In the genomic region with DNA sequence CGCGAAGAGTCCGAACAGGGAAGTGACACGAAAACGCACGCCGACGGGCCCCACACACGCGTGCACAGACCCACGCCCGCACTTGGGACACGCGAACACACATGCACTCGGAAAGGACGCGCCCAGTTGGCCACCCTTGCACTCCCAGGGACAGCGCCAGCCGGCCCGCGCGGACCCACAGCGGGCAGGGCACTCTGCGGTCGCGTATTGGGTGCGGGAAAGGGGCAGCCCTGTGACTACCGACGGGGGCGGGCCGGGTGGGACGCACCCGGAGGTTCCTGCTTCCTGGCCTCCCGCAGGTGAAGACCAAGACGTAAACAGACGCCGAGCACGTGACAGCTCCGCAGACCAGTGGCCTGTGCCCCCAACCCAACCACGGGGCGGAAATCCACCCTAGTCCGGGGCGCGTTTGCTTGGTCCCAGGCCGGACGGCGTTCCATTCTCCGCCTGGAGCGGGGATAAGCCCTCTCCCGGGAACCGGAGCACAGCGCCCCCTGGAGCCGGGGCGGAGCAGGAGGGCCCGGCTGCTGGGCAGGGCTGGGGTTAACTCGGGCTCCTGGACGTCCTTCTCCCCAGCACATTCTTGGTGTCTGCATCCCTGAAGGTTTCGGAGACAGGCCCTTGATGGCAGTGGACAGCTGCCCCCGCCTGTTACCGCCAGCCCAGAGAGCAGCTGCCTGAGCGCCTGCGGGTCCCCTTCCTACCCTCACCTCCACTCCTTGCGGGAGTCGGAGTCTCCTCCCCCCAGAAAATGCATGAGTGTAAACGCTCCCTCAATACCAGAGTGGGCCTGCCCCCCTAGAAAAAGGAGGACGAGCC, we compare ENCODE assay signal across 8 cellular contexts. TPM values are rescaled to one million over a fixed set of nuclear protein-coding genes. Genes with fewer than 3 reads are reported as not detected.
DNase-seq lines count a peak whose midpoint lies in the region; ATAC-seq and TF ChIP-seq lines count a peak whose summit lies in the region.

No MANE protein-coding gene starts in this region.

- H3K4me1 Mint-ChIP-seq in CD4-positive, alpha-beta T cell (ENCODE audit: low read depth) = peaks cover 25% of the 10 kb centered on the region

- H3K4me3 ChIP-seq in LNCaP clone FGC (ENCODE audit: low read depth, low read length) (peak overlapping the region; percentile 62), psoas muscle (peak overlapping the region; percentile 93), vagina (peak overlapping the region; percentile 79 to 92)

- TF ChIP-seq CTCF in CD4-positive, alpha-beta T cell (IDR thresholded peaks at IDR 0.05) = peak; percentile 99
- TF ChIP-seq CTCF in LNCaP clone FGC (IDR thresholded peaks at IDR 0.05; ENCODE audit: control insufficient read depth, extremely low read depth, insufficient read depth) (peak; percentile 57), psoas muscle (IDR thresholded peaks at IDR 0.05) (peak; percentile 84), vagina (IDR thresholded peaks at IDR 0.05) (peak; percentile 59 to 83 (median 63))

- 0% methylated on average over 64 to 66 of the region's 66 CpGs for WGBS in psoas muscle, 3 donors

- CTCF ChIA-PET in CD4-positive, alpha-beta T cell (lab: Charles Lee) = interaction anchor here (0.7 to 3.6 kb wide), 13 partner anchors 8 to 462 kb away, joined by 3 to 20 read pairs (median 5); partner anchors contain the start of genes HIF1AN, PDZD7 and SFXN3

- DNase-seq in CD4-positive, alpha-beta T cell = peak; percentile 38 to 77 (median 60)
- DNase-seq in LNCaP clone FGC (ENCODE audit: low read depth) (no peak), T follicular helper cell (ENCODE audit: low read depth) (peak; percentile 53), amniotic stem cell (lab: John Stamatoyannopoulos, UW) (peak; percentile 55), left ventricle myocardium superior (peak; percentile 88), psoas muscle (peak; percentile 84 to 92), vagina (ENCODE audit: extremely low spot score in 2 of 2) (no peak)

- peak overlapping the region; percentile 90 for H3K4me3 Mint-ChIP-seq in CD4-positive, alpha-beta T cell

- peaks cover 27% of the 10 kb centered on the region for H3K36me3 Mint-ChIP-seq in CD4-positive, alpha-beta T cell (ENCODE audit: low read depth)

- H3K36me3 ChIP-seq in psoas muscle (ENCODE audit: insufficient read depth in 1 of 2, low read depth in 1 of 2) (peaks cover 6 to 24% of the 10 kb centered on the region in 2 donors), vagina (peaks cover 0 to 13% of the 10 kb centered on the region in 2 donors)

- H3K4me1 ChIP-seq in psoas muscle (peaks cover 26% of the 10 kb centered on the region), vagina (peaks cover 40% of the 10 kb centered on the region)

- peak overlapping the region; percentile 81 for H3K27ac Mint-ChIP-seq in CD4-positive, alpha-beta T cell

- POLR2A ChIA-PET in CD4-positive, alpha-beta T cell (lab: Charles Lee) = interaction anchor here (0.6 to 5.1 kb wide), 7 partner anchors 9 to 1454 kb away, joined by 3 to 44 read pairs (median 6); partner anchors contain the start of genes C10orf95, MRPL43, PDZD7 and SFXN3

- no peaks in the 10 kb centered on the region for H3K9me3 Mint-ChIP-seq in CD4-positive, alpha-beta T cell

- H3K27me3 Mint-ChIP-seq in CD4-positive, alpha-beta T cell = no peaks in the 10 kb centered on the region

- H3K27me3 ChIP-seq in CD4-positive, alpha-beta T cell (ENCODE audit: control insufficient read depth, insufficient read depth, low read length) = no peaks in the 10 kb centered on the region
- H3K27me3 ChIP-seq in psoas muscle (ENCODE audit: insufficient read depth in 3 of 3, low read length in 2 of 3) (no peaks in the 10 kb centered on the region), vagina (no peaks in the 10 kb centered on the region)

- peak; percentile 46 for ATAC-seq in CD4-positive, alpha-beta T cell (ENCODE audit: poor library complexity)
- ATAC-seq in GM19395 (IDR thresholded peaks at IDR 0.05; ENCODE audit: unreplicated experiment) (peak; percentile 39), left ventricle myocardium superior (peak; percentile 52), psoas muscle (peak; percentile 65 to 77 (median 72))

- peak overlapping the region; percentile 82 for H3K27ac ChIP-seq in CD4-positive, alpha-beta T cell (ENCODE audit: low read depth, low read length)
- H3K27ac ChIP-seq in psoas muscle (peak overlapping the region; percentile 100), vagina (peak overlapping the region; percentile 100)

- no peak for TF ChIP-seq POLR2A in vagina (IDR thresholded peaks at IDR 0.05)

- intact Hi-C loops in CD4-positive, alpha-beta T cell (cut with DNase I, micrococcal nuclease) = loop anchor here in 1 of 2 experiments (1.0 kb wide), 1 partner anchor 34 kb away; the partner anchor contains the start of genes PDZD7 and SFXN3
- intact Hi-C loops in left ventricle myocardium superior (cut with micrococcal nuclease) = no loop called here
- intact Hi-C loops in psoas muscle (cut with DNase I) = no loop called here
- intact Hi-C loops in vagina (cut with DNase I) = loop anchor here (2.0 to 5.0 kb wide), 2 partner anchors 15 to 85 kb away; partner anchors contain the start of gene SLF2

- no peaks in the 10 kb centered on the region for H3K9me3 ChIP-seq in CD4-positive, alpha-beta T cell (ENCODE audit: control insufficient read depth, low read length)
- no peaks in the 10 kb centered on the region for H3K9me3 ChIP-seq in psoas muscle
- no peaks in the 10 kb centered on the region for H3K9me3 ChIP-seq in vagina

RNA-seq across cellular contexts. Expression of gene LZTS2, which starts 2.0 kb away (rescaled TPM):
- 1 to 10 TPM; 9.0 to 9.6 TPM for total RNA-seq in CD4-positive, alpha-beta T cell
- total RNA-seq in left ventricle myocardium superior = 44.9 TPM
- 10 to 100 TPM; 20.1 to 66.0 (median 28.7) TPM for total RNA-seq in psoas muscle
- polyA plus RNA-seq in psoas muscle = 10 to 100 TPM; 19.0 to 24.6 (median 20.0) TPM
- total RNA-seq in vagina = 99.4 TPM

RNA-seq across cellular contexts. Expression of gene TWNK, which starts 10.2 kb away (rescaled TPM):
- 1 to 10 TPM; 2.7 to 2.8 TPM for total RNA-seq in CD4-positive, alpha-beta T cell
- total RNA-seq in left ventricle myocardium superior (8.0 TPM), psoas muscle (10 to 100 TPM; 11.0 to 29.0 (median 19.5) TPM), vagina (5.2 TPM)
- 10 to 100 TPM; 14.7 to 23.8 (median 22.6) TPM for polyA plus RNA-seq in psoas muscle

RNA-seq across cellular contexts. Expression of gene MRPL43, which starts 10.3 kb away (rescaled TPM):
- 10 to 100 TPM; 28.5 to 31.0 TPM for total RNA-seq in CD4-positive, alpha-beta T cell
- 55.9 TPM for total RNA-seq in left ventricle myocardium superior
- total RNA-seq in psoas muscle = 10 to 100 TPM; 56.6 to 90.1 (median 72.6) TPM
- polyA plus RNA-seq in psoas muscle = 100 to 1,000 TPM; 106 to 159 (median 111) TPM
- total RNA-seq in vagina = 85.4 TPM

RNA-seq across cellular contexts. Expression of gene SEMA4G, which starts 28.3 kb away (rescaled TPM):
- 1 to 10 TPM; 1.1 to 1.6 TPM for total RNA-seq in CD4-positive, alpha-beta T cell
- total RNA-seq in left ventricle myocardium superior (1.6 TPM), psoas muscle (1 to 10 TPM in 2 of 4 donors, under 1 TPM in 2; 0.74 to 1.4 (median 0.89) TPM), vagina (6.4 TPM)
- under 1 TPM; 0.08 to 0.48 (median 0.30) TPM for polyA plus RNA-seq in psoas muscle

RNA-seq across cellular contexts. Expression of gene PDZD7, which starts 33.4 kb away (rescaled TPM):
- 1 to 10 TPM; 1.7 to 3.1 TPM for total RNA-seq in CD4-positive, alpha-beta T cell
- total RNA-seq in left ventricle myocardium superior = 0.17 TPM
- under 1 TPM in 2 of 4 donors, not detected in 2; 0.08 to 0.54 TPM for total RNA-seq in psoas muscle
- polyA plus RNA-seq in psoas muscle = under 1 TPM; 0.04 to 0.30 (median 0.06) TPM
- 1.5 TPM for total RNA-seq in vagina

Comparison
In these comparisons a context has a peak if more than half of its experiments do, and no peak if none do; other contexts are left out.
1. DNase-seq: peak in CD4-positive, alpha-beta T cell (10 of 10), T follicular helper cell (single experiment), amniotic stem cell (single experiment), left ventricle myocardium superior (single experiment) and psoas muscle (2 of 2); none in LNCaP clone FGC (single experiment) and vagina (0 of 2).
2. Peak in every context shown above with its lines, with median percentiles within 50 percentile points of each other: ATAC-seq, H3K27ac ChIP-seq, CTCF ChIP-seq and H3K4me3 ChIP-seq.